Comparison of ENCODE assay signal across 8 cellular contexts in genomic region chr12:131489718-131490117, GRCh38.
"Had no signal": no experiment of that assay in that cellular context is flagged by ENCODE, and none has a peak within 500 bp of the region (broad histone marks: within the 10 kb centered on the region; RNA-seq: fewer than 3 reads in every experiment).

No MANE protein-coding gene starts in this region.

- ATAC-seq: HepG2, K562 had no signal

- H3K4me3 ChIP-seq: K562 had no signal

- H3K27ac ChIP-seq: HL-60, KMS-11 had no signal

- H3K27ac Mint-ChIP-seq: IgD-negative memory B cell had no signal

- H3K36me3 Mint-ChIP-seq: IgD-negative memory B cell had no signal

- H3K4me3 Mint-ChIP-seq: IgD-negative memory B cell had no signal

- DNase-seq: IMR-90, KBM-7, KG1 had no signal

- H3K27me3 Mint-ChIP-seq: IgD-negative memory B cell had no signal
